ENCODE assay signal across 1 cellular context in the genomic region with DNA sequence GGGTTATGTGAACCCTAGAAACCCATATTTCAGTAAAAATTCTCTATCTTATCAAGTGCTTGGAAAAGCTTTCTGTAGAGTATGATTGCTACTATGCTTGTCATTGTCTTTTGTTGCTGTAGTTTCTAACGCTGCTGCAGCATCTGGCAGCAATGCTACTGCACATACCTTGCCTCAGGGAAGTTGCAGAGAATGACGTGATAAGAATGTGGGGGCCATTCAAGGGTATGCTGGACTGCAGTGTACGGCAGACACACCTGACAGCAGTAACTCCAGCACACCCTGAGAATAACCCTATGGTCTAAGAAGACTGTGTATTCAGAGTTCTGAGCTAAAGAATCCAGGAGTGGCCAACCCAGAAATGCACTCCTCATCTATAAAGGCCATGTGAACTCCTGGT.
TF ChIP-seq lines count a peak whose summit lies in the region.

No MANE protein-coding gene starts in this region.

TF ChIP-seq in K562, 482 proteins besides CTCF, POLR2A, EP300 and RAD21:
- TF ChIP-seq BCOR (IDR thresholded peaks at IDR 0.05) = no peak
- 0 out of 2 replicates have a peak, but pooled peaks have one; percentile 20 for TF ChIP-seq POLR2AphosphoS5 (IDR thresholded peaks at IDR 0.05; ENCODE audit: control insufficient read depth, insufficient read depth, low read depth, low read length)
TF ChIP-seq in K562: peak in this region for 1.
